In genomic region chr17:27577124-27577761, GRCh38 we compare ENCODE assay signal across 10 cellular contexts. TPM values are rescaled to one million over a fixed set of nuclear protein-coding genes. Genes with fewer than 3 reads are reported as not detected.
DNase-seq lines count a peak whose midpoint lies in the region; ATAC-seq and TF ChIP-seq lines count a peak whose summit lies in the region.
"Had no signal": no experiment of that assay in that cellular context is flagged by ENCODE, and none has a peak within 500 bp of the region (broad histone marks: within the 10 kb centered on the region; RNA-seq: fewer than 3 reads in every experiment).

No MANE protein-coding gene starts in this region.

- peaks cover 22% of the 10 kb centered on the region for H3K4me1 ChIP-seq in muscle layer of colon (ENCODE audit: insufficient read depth, low read length)

- no peaks in the 10 kb centered on the region for H3K9me3 ChIP-seq in muscle layer of colon (ENCODE audit: low read length)

- POLR2A ChIA-PET in naive thymus-derived CD8-positive, alpha-beta T cell (lab: Charles Lee) = no interaction called here

- intact Hi-C loops in dorsolateral prefrontal cortex (cut with DNase I) = no loop called here

- no peak for TF ChIP-seq CTCF in dorsolateral prefrontal cortex (IDR thresholded peaks at IDR 0.05 in 54 of 56, conservative IDR thresholded peaks at IDR 0.05 in 2 of 56; ENCODE audit: low read depth in 1 of 56, partially characterized antibody in 56 of 56)
- no peak for TF ChIP-seq CTCF in GM10266 (IDR thresholded peaks at IDR 0.05; ENCODE audit: control insufficient read depth, insufficient read depth, low read depth, missing control alignments)

- H3K27me3 ChIP-seq in dorsolateral prefrontal cortex (no peaks in the 10 kb centered on the region), muscle layer of colon (ENCODE audit: control insufficient read depth in 1 of 2, insufficient read depth in 2 of 2, low read length in 2 of 2) (no peaks in the 10 kb centered on the region)

- peak overlapping the region; percentile 6 for H3K9ac ChIP-seq in muscle layer of colon (ENCODE audit: low read length)

- no peak overlapping the region for H3K27ac Mint-ChIP-seq in naive thymus-derived CD8-positive, alpha-beta T cell

- ATAC-seq in GM21423 (IDR thresholded peaks at IDR 0.05; ENCODE audit: unreplicated experiment) = no peak
- no peak for ATAC-seq in naive thymus-derived CD8-positive, alpha-beta T cell

- H3K36me3 ChIP-seq in muscle layer of colon (ENCODE audit: insufficient read depth, low read length) = no peaks in the 10 kb centered on the region

- peaks cover 7 to 28% (median 18%) of the 10 kb centered on the region in 4 donors for H3K4me1 Mint-ChIP-seq in naive thymus-derived CD8-positive, alpha-beta T cell

- H3K4me3 ChIP-seq in dorsolateral prefrontal cortex = peak overlapping the region in 1 of 59 donors; percentile 5
- H3K4me3 ChIP-seq in muscle layer of colon (ENCODE audit: low read depth in 1 of 2, low read length in 2 of 2) = no peak overlapping the region

- peaks cover 0 to 3% (median 0%) of the 10 kb centered on the region in 3 donors for H3K36me3 Mint-ChIP-seq in naive thymus-derived CD8-positive, alpha-beta T cell

- peak overlapping the region in 56 of 59 donors; percentile 0 to 90 (median 74) for H3K27ac ChIP-seq in dorsolateral prefrontal cortex
- H3K27ac ChIP-seq in muscle layer of colon (ENCODE audit: low read depth, low read length) = peak overlapping the region; percentile 52

- no peaks in the 10 kb centered on the region for H3K27me3 Mint-ChIP-seq in naive thymus-derived CD8-positive, alpha-beta T cell

- no peaks in the 10 kb centered on the region for H3K9me3 Mint-ChIP-seq in naive thymus-derived CD8-positive, alpha-beta T cell

- peak; percentile 66 for DNase-seq in A172 (ENCODE audit: low spot score)
- peak; percentile 41 for DNase-seq in MV-4-11 (lab: John Stamatoyannopoulos, UW)
- DNase-seq in dorsolateral prefrontal cortex = peak in 9 of 10 donors; percentile 47 to 80 (median 74)
- DNase-seq in GM10266 (ENCODE audit: extremely low spot score) = no peak
- no peak for DNase-seq in activated CD8-positive, alpha-beta memory T cell treated with anti-CD3 and anti-CD28 coated beads for 24 hours
- no peak for DNase-seq in naive thymus-derived CD8-positive, alpha-beta T cell
- DNase-seq: activated T-cell treated with anti-CD3 and anti-CD28 coated beads, Interleukin-2, amount 50 U/mL, for 1 hour had no signal

- H3K4me3 Mint-ChIP-seq in naive thymus-derived CD8-positive, alpha-beta T cell = no peak overlapping the region

RNA-seq across cellular contexts. Expression of gene LGALS9, which starts 53.7 kb away (rescaled TPM):
- total RNA-seq in A172 (2014; rRNA removed; shearing (Covaris generic)) = 0.91 and 1.4 TPM in 2 replicates
- total RNA-seq in dorsolateral prefrontal cortex = 10 to 100 TPM in 112 of 120 experiments, 1 to 10 TPM in 8; 6.8 to 52.7 (median 20.4) TPM
- 1 to 10 TPM; 8.5 to 9.7 TPM for total RNA-seq in naive thymus-derived CD8-positive, alpha-beta T cell
- 1 to 10 TPM; 4.5 to 8.4 (median 5.2) TPM for polyA plus RNA-seq in naive thymus-derived CD8-positive, alpha-beta T cell
- total RNA-seq: G401 had no signal

Comparison
In these comparisons a context has a peak if more than half of its experiments do, and no peak if none do; other contexts are left out.
1. DNase-seq: peak in A172 (single experiment), MV-4-11 (single experiment) and dorsolateral prefrontal cortex (9 of 10); none in GM10266 (single experiment), activated CD8-positive, alpha-beta memory T cell treated with anti-CD3 and anti-CD28 coated beads for 24 hours (single experiment) and naive thymus-derived CD8-positive, alpha-beta T cell (0 of 10).